ENCODE assay signal across 8 cellular contexts in the genomic region with DNA sequence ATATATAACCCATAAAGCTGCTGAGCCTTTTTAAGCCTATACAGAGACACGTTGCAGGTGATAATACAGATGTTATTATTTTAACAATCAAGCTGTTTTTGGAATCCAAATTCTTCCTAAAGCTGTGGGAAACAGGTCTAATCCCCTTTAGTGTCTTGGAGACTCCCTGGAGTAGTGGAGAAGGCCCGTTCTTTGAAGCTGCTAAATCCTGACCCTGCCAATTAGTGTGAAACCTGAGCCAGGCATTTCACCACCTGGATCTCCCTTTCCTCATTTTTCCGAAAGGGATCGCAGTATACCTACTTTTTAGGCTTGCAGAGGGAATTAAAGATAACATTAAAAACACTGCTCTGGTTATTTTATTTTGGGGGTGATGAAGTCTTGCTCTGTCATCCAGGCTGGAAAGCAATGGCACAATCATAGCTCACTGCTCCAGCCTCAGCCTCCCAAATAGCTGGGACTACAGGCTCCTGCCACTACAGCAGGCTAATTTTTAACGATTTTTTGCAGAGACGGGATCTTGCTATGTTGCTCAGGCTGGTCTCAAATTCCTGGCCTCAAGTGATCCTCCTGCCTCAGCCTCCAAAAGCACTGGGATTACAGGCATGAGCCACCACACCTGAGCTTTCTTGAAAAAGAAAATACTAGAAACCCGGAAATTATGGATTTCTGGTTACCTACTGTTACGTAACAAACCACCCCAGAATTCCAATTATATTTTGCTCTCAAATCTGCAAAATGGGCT. TPM values are rescaled to one million over a fixed set of nuclear protein-coding genes. Genes with fewer than 3 reads are reported as not detected.
DNase-seq lines count a peak whose midpoint lies in the region; ATAC-seq and TF ChIP-seq lines count a peak whose summit lies in the region.

No MANE protein-coding gene starts in this region.

- peaks cover 19% of the 10 kb centered on the region for H3K4me1 ChIP-seq in skeletal muscle satellite cell (ENCODE audit: control insufficient read depth, insufficient read depth, low read length)

- peak overlapping the region; percentile 29 for H3K27ac ChIP-seq in RWPE1

- ATAC-seq in GM18867 (IDR thresholded peaks at IDR 0.05; ENCODE audit: unreplicated experiment) = no peak

- H3K4me3 ChIP-seq in fibroblast of pulmonary artery (replicated peaks; ENCODE audit: low read depth, low read length) (peak overlapping the region; percentile 74), skeletal muscle satellite cell (ENCODE audit: low read length) (peak overlapping the region; percentile 94)

- peak overlapping the region; percentile 85 for H3K4me2 ChIP-seq in skeletal muscle satellite cell (ENCODE audit: low read length)

- CTCF ChIA-PET in RWPE1 (lab: Yijun Ruan, JAX) = interaction anchor here (0.6 kb wide), 1 partner anchor 11 kb away, joined by 4 read pairs; no protein-coding TSS in a partner anchor

- TF ChIP-seq CTCF in RWPE1 (conservative IDR thresholded peaks at IDR 0.05; ENCODE audit: low read depth) (no peak), fibroblast of pulmonary artery (IDR thresholded peaks at IDR 0.05; ENCODE audit: low read length, missing control alignments) (no peak)

- peaks cover 10% of the 10 kb centered on the region for H3K36me3 ChIP-seq in skeletal muscle satellite cell (ENCODE audit: insufficient read depth, low read length)

- peak overlapping the region; percentile 97 for H3K9ac ChIP-seq in skeletal muscle satellite cell (ENCODE audit: low read depth, low read length)

- H3K9me3 ChIP-seq in skeletal muscle satellite cell (replicated peaks; ENCODE audit: low read length) = no peaks in the 10 kb centered on the region

- no peaks in the 10 kb centered on the region for H3K27me3 ChIP-seq in skeletal muscle satellite cell (ENCODE audit: control insufficient read depth, insufficient read depth, low read length)

- DNase-seq in DMS 273 (lab: John Stamatoyannopoulos, UW; ENCODE audit: unreplicated experiment) (peak; percentile 26), DMS 273 treated with DMSO at 0.1 percent for 48 hours (lab: John Stamatoyannopoulos, UW) (no peak), RWPE1 (ENCODE audit: low spot score) (no peak), fibroblast of pulmonary artery (ENCODE audit: low read depth) (no peak), glomerular visceral epithelial cell (ENCODE audit: extremely low spot score) (no peak), AG08396 (ENCODE audit: low spot score) (no peak)

- POLR2A ChIA-PET in RWPE1 (lab: Yijun Ruan, JAX; ENCODE audit: low non-redundant PET) = no interaction called here

RNA-seq across cellular contexts. Expression of a gene that starts 1.7 kb away (rescaled TPM):
- 9.4 and 11.4 TPM in 2 replicates for total RNA-seq in skeletal muscle satellite cell (2012; rRNA removed)

RNA-seq across cellular contexts. Expression of a gene that starts 4.9 kb away (rescaled TPM):
- 12.7 and 13.1 TPM in 2 replicates for total RNA-seq in skeletal muscle satellite cell (2012; rRNA removed)
